Comparison of ENCODE assay signal across 6 cellular contexts in the genomic region with DNA sequence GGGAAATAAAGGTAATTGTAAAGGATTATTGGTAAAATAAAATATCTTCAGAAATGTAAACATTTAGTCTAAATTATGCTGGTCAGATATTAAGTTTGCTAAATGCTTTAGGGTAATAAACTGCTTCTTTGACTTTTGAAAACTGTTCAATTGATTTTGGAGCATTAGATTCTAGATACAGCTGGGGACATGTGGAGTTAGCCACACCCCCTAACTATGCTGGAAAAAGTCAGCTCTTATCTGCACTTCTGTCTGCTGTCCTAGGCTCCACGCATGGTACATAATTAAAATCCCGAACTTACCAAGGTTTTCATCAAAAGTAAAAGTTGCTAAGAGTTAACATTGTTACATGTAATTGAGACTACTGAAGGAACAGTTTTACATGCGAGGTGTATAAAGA.
"Had no signal": no experiment of that assay in that cellular context is flagged by ENCODE, and none has a peak within 500 bp of the region (broad histone marks: within the 10 kb centered on the region; RNA-seq: fewer than 3 reads in every experiment).

No MANE protein-coding gene starts in this region.

- FAIRE-seq: H1, H54, HTR-8/SVneo had no signal

- H2AFZ ChIP-seq: GM23338 had no signal

- ATAC-seq: GM23338 had no signal

- DNase-seq: H9, HCEC 1CT had no signal

- H3K4me2 ChIP-seq: GM23338 had no signal

- H3K4me3 ChIP-seq: GM23338 had no signal
